Comparison of ENCODE assay signal across 8 cellular contexts in the genomic region with DNA sequence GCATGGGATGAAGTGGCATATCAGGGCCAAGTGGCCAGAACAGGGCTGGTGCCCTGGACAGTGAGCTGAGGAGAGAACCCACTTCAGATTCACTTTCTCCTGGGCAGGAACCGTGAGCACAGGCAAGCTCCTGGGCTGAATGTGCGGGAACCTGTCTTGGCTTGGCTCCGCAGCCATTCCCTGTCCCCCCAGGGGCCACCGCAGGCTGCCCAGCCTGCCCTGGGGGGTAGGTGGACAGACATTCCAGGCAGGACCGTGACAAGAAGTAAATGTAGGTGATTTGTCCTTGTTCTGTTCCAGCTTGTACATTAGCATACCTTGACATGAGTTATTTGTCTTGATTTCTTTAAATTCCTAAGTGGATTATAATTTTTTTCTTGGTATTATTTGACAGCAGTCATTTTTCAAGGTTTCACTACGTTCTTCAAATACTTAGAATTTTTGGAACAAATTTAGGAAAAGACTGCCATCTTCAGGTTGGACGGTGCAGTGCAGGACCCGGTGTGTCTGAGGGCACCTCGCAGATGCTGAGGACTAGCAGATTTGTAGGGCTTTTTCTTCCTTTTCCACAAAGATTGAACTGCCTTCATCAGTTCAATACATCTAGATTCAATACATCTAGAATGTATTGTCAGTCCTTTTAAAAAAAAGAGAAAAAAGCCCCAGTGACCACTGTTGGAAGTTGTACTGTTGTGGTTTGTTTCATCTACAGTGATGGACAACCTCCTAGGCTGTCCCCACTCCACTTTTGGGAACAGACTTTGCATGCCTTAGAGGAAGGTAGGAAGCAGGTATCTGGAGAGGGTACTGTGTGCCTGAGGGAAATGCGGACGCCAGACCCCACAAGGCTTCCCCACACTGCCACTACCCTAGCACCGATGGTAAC.
DNase-seq lines count a peak whose midpoint lies in the region; ATAC-seq and TF ChIP-seq lines count a peak whose summit lies in the region.

No MANE protein-coding gene starts in this region.

- H3K9me3 ChIP-seq in CD8-positive, alpha-beta T cell (ENCODE audit: low read length) = no peaks in the 10 kb centered on the region
- no peaks in the 10 kb centered on the region for H3K9me3 ChIP-seq in tibial artery

- no peaks in the 10 kb centered on the region for H3K4me1 ChIP-seq in CD8-positive, alpha-beta T cell (ENCODE audit: insufficient read depth, low read length)
- H3K4me1 ChIP-seq in tibial artery = peaks cover 0 to 47% (median 45%) of the 10 kb centered on the region in 4 donors

- intact Hi-C loops in CD8-positive, alpha-beta T cell (cut with DNase I, micrococcal nuclease) = loop anchor here (1.0 to 5.0 kb wide), 4 partner anchors 482 to 847 kb away; no protein-coding TSS in a partner anchor
- intact Hi-C loops in activated CD4-positive, alpha-beta memory T cell treated with anti-CD3 and anti-CD28 coated beads for 36 hours (cut with micrococcal nuclease) = loop anchor here (1.0 to 5.0 kb wide), 2 partner anchors 295 to 482 kb away; no protein-coding TSS in a partner anchor
- intact Hi-C loops in tibial artery (cut with DNase I; ENCODE audit: low total_unique reads) = loop anchor here (5.0 kb wide), 1 partner anchor 482 kb away; no protein-coding TSS in a partner anchor

- H3K4me1 Mint-ChIP-seq in CD8-positive, alpha-beta T cell (ENCODE audit: low read depth) = no peaks in the 10 kb centered on the region
- no peaks in the 10 kb centered on the region for H3K4me1 Mint-ChIP-seq in activated CD4-positive, alpha-beta memory T cell treated with anti-CD3 and anti-CD28 coated beads for 36 hours (ENCODE audit: low read depth)
- H3K4me1 Mint-ChIP-seq in naive thymus-derived CD8-positive, alpha-beta T cell = no peaks in the 10 kb centered on the region

- peaks cover 15% of the 10 kb centered on the region for H3K27me3 Mint-ChIP-seq in CD8-positive, alpha-beta T cell (ENCODE audit: low read depth)
- H3K27me3 Mint-ChIP-seq in activated CD4-positive, alpha-beta memory T cell treated with anti-CD3 and anti-CD28 coated beads for 36 hours = peaks cover 1% of the 10 kb centered on the region
- H3K27me3 Mint-ChIP-seq in naive thymus-derived CD8-positive, alpha-beta T cell = peaks cover 4 to 19% (median 12%) of the 10 kb centered on the region in 5 donors

- no peak overlapping the region for H3K27ac ChIP-seq in CD8-positive, alpha-beta T cell (ENCODE audit: low read depth, low read length)
- peak overlapping the region in 1 of 2 donors; percentile 23 for H3K27ac ChIP-seq in tibial artery

- POLR2A ChIA-PET in CD8-positive, alpha-beta T cell (lab: Charles Lee) = interaction anchor here (0.7 kb wide), 1 partner anchor 562 kb away, joined by 3 read pairs; no protein-coding TSS in a partner anchor
- POLR2A ChIA-PET in activated CD4-positive, alpha-beta memory T cell treated with anti-CD3 and anti-CD28 coated beads for 36 hours (lab: Charles Lee) = no interaction called here
- POLR2A ChIA-PET in naive thymus-derived CD8-positive, alpha-beta T cell (lab: Charles Lee) = interaction anchor here (0.7 kb wide), 1 partner anchor 564 kb away, joined by 3 read pairs; no protein-coding TSS in a partner anchor

- H3K4me3 Mint-ChIP-seq in CD8-positive, alpha-beta T cell = no peak overlapping the region
- no peak overlapping the region for H3K4me3 Mint-ChIP-seq in activated CD4-positive, alpha-beta memory T cell treated with anti-CD3 and anti-CD28 coated beads for 36 hours
- H3K4me3 Mint-ChIP-seq in naive thymus-derived CD8-positive, alpha-beta T cell = no peak overlapping the region

- peak; percentile 78 for TF ChIP-seq CTCF in CD8-positive, alpha-beta T cell (IDR thresholded peaks at IDR 0.05)
- TF ChIP-seq CTCF in epithelial cell of esophagus (IDR thresholded peaks at IDR 0.05; ENCODE audit: insufficient read depth, low read depth, low read length, missing control alignments) (peak; percentile 81), tibial artery (IDR thresholded peaks at IDR 0.05) (peak; percentile 83 to 87)

- no peaks in the 10 kb centered on the region for H3K27me3 ChIP-seq in CD8-positive, alpha-beta T cell (ENCODE audit: insufficient read depth, low read length)
- no peaks in the 10 kb centered on the region for H3K27me3 ChIP-seq in tibial artery

- no peak overlapping the region for H3K4me3 ChIP-seq in CD8-positive, alpha-beta T cell (ENCODE audit: low read depth, low read length)
- H3K4me3 ChIP-seq in epithelial cell of esophagus (ENCODE audit: low read length) (no peak overlapping the region), tibial artery (no peak overlapping the region)

- H3K9me3 Mint-ChIP-seq in CD8-positive, alpha-beta T cell = no peaks in the 10 kb centered on the region
- no peaks in the 10 kb centered on the region for H3K9me3 Mint-ChIP-seq in activated CD4-positive, alpha-beta memory T cell treated with anti-CD3 and anti-CD28 coated beads for 36 hours
- H3K9me3 Mint-ChIP-seq in naive thymus-derived CD8-positive, alpha-beta T cell = no peaks in the 10 kb centered on the region

- no peak for ATAC-seq in CD8-positive, alpha-beta T cell
- ATAC-seq in naive thymus-derived CD8-positive, alpha-beta T cell = no peak
- no peak for ATAC-seq in GM19463 (IDR thresholded peaks at IDR 0.05; ENCODE audit: unreplicated experiment)

- DNase-seq in CD8-positive, alpha-beta T cell = peak in 6 of 7 experiments; percentile 13 to 55 (median 42)
- DNase-seq in H4 (ENCODE audit: low spot score) = peak; percentile 43
- peak; percentile 47 for DNase-seq in NCI-H345 (lab: John Stamatoyannopoulos, UW)
- DNase-seq in activated CD4-positive, alpha-beta memory T cell treated with anti-CD3 and anti-CD28 coated beads for 36 hours = peak; percentile 66
- peak; percentile 55 for DNase-seq in epithelial cell of esophagus (ENCODE audit: low read depth)
- DNase-seq in naive thymus-derived CD8-positive, alpha-beta T cell = peak in 8 of 10 donors; percentile 9 to 70 (median 35)
- DNase-seq in tibial artery = peak; percentile 55 to 75

- no peaks in the 10 kb centered on the region for H3K36me3 Mint-ChIP-seq in CD8-positive, alpha-beta T cell
- no peaks in the 10 kb centered on the region for H3K36me3 Mint-ChIP-seq in activated CD4-positive, alpha-beta memory T cell treated with anti-CD3 and anti-CD28 coated beads for 36 hours
- H3K36me3 Mint-ChIP-seq in naive thymus-derived CD8-positive, alpha-beta T cell = no peaks in the 10 kb centered on the region

- CTCF ChIA-PET in CD8-positive, alpha-beta T cell (lab: Charles Lee) = interaction anchor here (0.8 to 2.3 kb wide), 7 partner anchors 10 to 612 kb away, joined by 3 to 21 read pairs (median 5); no protein-coding TSS in a partner anchor
- CTCF ChIA-PET in activated CD4-positive, alpha-beta memory T cell treated with anti-CD3 and anti-CD28 coated beads for 36 hours (lab: Charles Lee) = interaction anchor here (1.0 to 8.5 kb wide), 5 partner anchors 9 to 605 kb away, joined by 3 to 112 read pairs (median 7); no protein-coding TSS in a partner anchor

- H3K27ac Mint-ChIP-seq in CD8-positive, alpha-beta T cell = no peak overlapping the region
- H3K27ac Mint-ChIP-seq in activated CD4-positive, alpha-beta memory T cell treated with anti-CD3 and anti-CD28 coated beads for 36 hours = no peak overlapping the region
- H3K27ac Mint-ChIP-seq in naive thymus-derived CD8-positive, alpha-beta T cell = no peak overlapping the region

- no peaks in the 10 kb centered on the region for H3K36me3 ChIP-seq in CD8-positive, alpha-beta T cell (ENCODE audit: insufficient read depth, low read length)
- no peaks in the 10 kb centered on the region for H3K36me3 ChIP-seq in tibial artery
